In genomic region chr9:98031169-98031568, GRCh38 we compare ENCODE assay signal across 24 cellular contexts.
"Had no signal": no experiment of that assay in that cellular context is flagged by ENCODE, and none has a peak within 500 bp of the region (broad histone marks: within the 10 kb centered on the region; RNA-seq: fewer than 3 reads in every experiment).

No MANE protein-coding gene starts in this region.

- H3K79me2 ChIP-seq: parathyroid adenoma had no signal

- H3K4me3 ChIP-seq: neural progenitor cell, ovary, psoas muscle, right lobe of liver, sigmoid colon, stomach, testis, tibial artery, transverse colon, upper lobe of right lung, uterus had no signal

- H3K4me2 ChIP-seq: neural progenitor cell had no signal

- H3K27ac ChIP-seq: neural progenitor cell, ovary, parathyroid adenoma, psoas muscle, right lobe of liver, sigmoid colon, stomach, testis, tibial artery, transverse colon, upper lobe of right lung, uterus had no signal

- H3K36me3 ChIP-seq: neural progenitor cell, ovary, right lobe of liver, sigmoid colon, stomach, tibial artery, transverse colon, upper lobe of right lung, uterus had no signal

- DNase-seq: natural killer cell; occipital lobe; ovary; posterior cingulate gyrus; psoas muscle; right cardiac atrium; right lobe of liver; sigmoid colon; small intestine; stimulated activated CD4-positive, alpha-beta T cell treated with anti-CD3 and anti-CD28 coated beads, Interleukin-15, amount 100 ng/mL, for 24 hours; stimulated activated CD4-positive, alpha-beta T cell treated with anti-CD3 and anti-CD28 coated beads, Interleukin-2, amount 100 ng/mL, for 24 hours; stimulated activated CD4-positive, alpha-beta T cell treated with anti-CD3 and anti-CD28 coated beads, Interleukin-2, amount 100 ng/mL, for 48 hours; stimulated activated CD4-positive, alpha-beta T cell treated with anti-CD3 and anti-CD28 coated beads, Interleukin-4, amount 100 ng/mL, for 24 hours; stimulated activated naive B cell treated with anti-CD40 and anti-IgM and Interleukin-4, amounts not matched to agents 10 μg/mL and 1 μg/mL and 100 μg/mL, for 72 hours; stimulated activated naive CD4-positive, alpha-beta T cell treated with Interleukin-2 at 50 U/mL for 16 hours; stomach; testis; tibial artery; transverse colon; upper lobe of right lung; uterus had no signal

- H3K27me3 ChIP-seq: ovary, right lobe of liver, sigmoid colon, testis, transverse colon, upper lobe of right lung, uterus had no signal

- H2AFZ ChIP-seq: neural progenitor cell, parathyroid adenoma had no signal

- H3K9me3 ChIP-seq: ovary, psoas muscle, right lobe of liver, sigmoid colon, stomach, testis, tibial artery, transverse colon, upper lobe of right lung, uterus had no signal

- ATAC-seq: natural killer cell; psoas muscle; right cardiac atrium; right lobe of liver; stimulated activated effector memory CD8-positive, alpha-beta T cell treated with anti-CD3 and anti-CD28 coated beads, Interleukin-12 subunit alpha, Interleukin-12 subunit beta, amount 100 ng/mL, for 72 hours; stimulated activated naive B cell treated with anti-CD40 and anti-IgM and Interleukin-4, amounts not matched to agents 10 μg/mL and 1 μg/mL and 100 μg/mL, for 72 hours; upper lobe of right lung had no signal

- FAIRE-seq: small intestine had no signal

- H3K4me1 ChIP-seq: neural progenitor cell, parathyroid adenoma, right lobe of liver, testis, upper lobe of right lung, uterus had no signal

- H3K9ac ChIP-seq: neural progenitor cell, parathyroid adenoma had no signal
